13 cellular contexts compared by ENCODE assay signal in genomic region chr14:42192659-42193425, GRCh38.
DNase-seq lines count a peak whose midpoint lies in the region; ATAC-seq and TF ChIP-seq lines count a peak whose summit lies in the region.
"Had no signal": no experiment of that assay in that cellular context is flagged by ENCODE, and none has a peak within 500 bp of the region (broad histone marks: within the 10 kb centered on the region; RNA-seq: fewer than 3 reads in every experiment).

No MANE protein-coding gene starts in this region.

- H3K4me3 ChIP-seq in AG10803 (ENCODE audit: low read length) (peak overlapping the region; percentile 4; the same call in 1 of the 2 replicates), LNCaP clone FGC (ENCODE audit: low read depth, low read length) (peak overlapping the region; percentile 11), kidney epithelial cell (ENCODE audit: low read depth, low read length) (no peak overlapping the region)

- no peaks in the 10 kb centered on the region for H3K27me3 Mint-ChIP-seq in activated T-cell treated with anti-CD3 and anti-CD28 coated beads, Interleukin-2, amount 50 U/mL, for 4 hours (ENCODE audit: low read depth)

- peak; percentile 98 for DNase-seq in AG10803 (ENCODE audit: low read depth)
- peak; percentile 98 for DNase-seq in LNCaP clone FGC (ENCODE audit: low read depth)
- peak; percentile 94 for DNase-seq in amniotic epithelial cell (ENCODE audit: low read depth)
- peak; percentile 73 for DNase-seq in kidney epithelial cell (ENCODE audit: low read depth)
- DNase-seq in NCI-H146 (lab: John Stamatoyannopoulos, UW), result no peak
- no peak for DNase-seq in activated T-cell treated with anti-CD3 and anti-CD28 coated beads, Interleukin-2, amount 50 U/mL, for 4 hours
- DNase-seq: activated naive CD4-positive, alpha-beta T cell treated with anti-CD3 and anti-CD28 coated beads, Interleukin-2, amount 50 U/mL, for 16 hours; KG1; kidney; stimulated activated CD4-positive, alpha-beta T cell treated with anti-CD3 and anti-CD28 coated beads, Interleukin-2, amount 100 ng/mL, for 24 hours had no signal

- no peaks in the 10 kb centered on the region for H3K4me1 Mint-ChIP-seq in activated T-cell treated with anti-CD3 and anti-CD28 coated beads, Interleukin-2, amount 50 U/mL, for 4 hours (ENCODE audit: low read depth)

- no peaks in the 10 kb centered on the region for H3K27me3 ChIP-seq in kidney epithelial cell (ENCODE audit: control insufficient read depth, insufficient read depth, low read length)

- H3K4me3 Mint-ChIP-seq in activated T-cell treated with anti-CD3 and anti-CD28 coated beads, Interleukin-2, amount 50 U/mL, for 4 hours, result no peak overlapping the region
- H3K4me3 Mint-ChIP-seq: T-helper 1 cell treated with Interleukin-12 subunit alpha and Interleukin-12 subunit beta and Interleukin-4 antibody, amounts not matched to agents 30 μg/mL and 1 μg/mL, for 36 hours had no signal

- no peak for ATAC-seq in activated T-cell treated with anti-CD3 and anti-CD28 coated beads, Interleukin-2, amount 50 U/mL, for 4 hours
- ATAC-seq in HG03025 (IDR thresholded peaks at IDR 0.05; ENCODE audit: low FRiP score, unreplicated experiment) (no peak), HG02885 (IDR thresholded peaks at IDR 0.05; ENCODE audit: poor library complexity, unreplicated experiment) (no peak)

- TF ChIP-seq CTCF in AG10803 (conservative IDR thresholded peaks at IDR 0.05; ENCODE audit: low read length), result no peak
- TF ChIP-seq CTCF in LNCaP clone FGC (IDR thresholded peaks at IDR 0.05; ENCODE audit: control insufficient read depth, extremely low read depth, insufficient read depth), result no peak
- TF ChIP-seq CTCF in kidney epithelial cell (IDR thresholded peaks at IDR 0.05; ENCODE audit: insufficient read depth, low read length, poor library complexity, severe bottlenecking), result no peak

- H3K9me3 Mint-ChIP-seq in activated T-cell treated with anti-CD3 and anti-CD28 coated beads, Interleukin-2, amount 50 U/mL, for 4 hours, result peaks cover 13% of the 10 kb centered on the region

- H3K36me3 Mint-ChIP-seq in activated T-cell treated with anti-CD3 and anti-CD28 coated beads, Interleukin-2, amount 50 U/mL, for 4 hours (ENCODE audit: insufficient read depth), result no peaks in the 10 kb centered on the region

- H3K36me3 ChIP-seq in kidney epithelial cell (ENCODE audit: control insufficient read depth, insufficient read depth, low read length), result no peaks in the 10 kb centered on the region

Comparison
In these comparisons a context has a peak if more than half of its experiments do, and no peak if none do; other contexts are left out.
1. DNase-seq: peak in AG10803 (single experiment), LNCaP clone FGC (single experiment), amniotic epithelial cell (single experiment) and kidney epithelial cell (single experiment); none in NCI-H146 (single experiment) and activated T-cell treated with anti-CD3 and anti-CD28 coated beads, Interleukin-2, amount 50 U/mL, for 4 hours (single experiment).